Comparison of ENCODE assay signal across 8 cellular contexts in the genomic region with DNA sequence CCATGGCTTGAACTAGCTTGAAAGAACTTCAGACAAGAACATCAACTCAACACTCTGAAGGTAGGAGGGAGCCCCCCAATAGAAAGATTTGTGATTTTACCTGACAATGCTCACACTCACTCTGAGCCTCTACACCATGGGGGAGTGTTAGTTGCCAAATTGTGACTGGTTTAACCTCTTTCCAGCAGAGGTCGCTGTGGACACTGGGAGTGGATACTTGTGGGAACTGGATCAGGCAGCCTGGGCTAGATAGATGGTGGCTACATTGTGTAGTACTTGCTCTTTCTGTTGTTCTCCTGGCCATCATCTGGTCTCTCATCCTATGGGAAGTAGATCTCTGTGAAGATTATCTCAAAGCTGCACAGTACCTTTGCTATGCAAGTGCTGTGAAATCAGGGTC. TPM values are rescaled to one million over a fixed set of nuclear protein-coding genes. Genes with fewer than 3 reads are reported as not detected.
A peak's percentile ranks its signal among the peaks of the same experiment; 100 is the strongest.
DNase-seq lines count a peak whose midpoint lies in the region; ATAC-seq lines count a peak whose summit lies in the region.

No MANE protein-coding gene starts in this region.

- H3K4me3 ChIP-seq in H7 (ENCODE audit: insufficient read depth, low read depth, low read length) = no peak overlapping the region

- H3K4me1 Mint-ChIP-seq in activated T-helper 2 cell treated with anti-CD3 and anti-CD28 coated beads, Interferon-gamma antibody, Interleukin-2, Interleukin-4, amounts not matched to agents 10 μg/mL and 5 μg/mL and 100 μg/mL, durations not matched to agents 14 hours and 24 hours and 36 hours (ENCODE audit: low read depth) = peaks cover 4% of the 10 kb centered on the region
- peaks cover 12% of the 10 kb centered on the region for H3K4me1 Mint-ChIP-seq in T-helper 17 cell

- intact Hi-C loops in activated T-helper 2 cell treated with anti-CD3 and anti-CD28 coated beads, Interferon-gamma antibody, Interleukin-2, Interleukin-4, amounts not matched to agents 10 μg/mL and 5 μg/mL and 100 μg/mL, durations not matched to agents 14 hours and 24 hours and 36 hours (cut with micrococcal nuclease) = loop anchor here (2.0 to 5.0 kb wide), 2 partner anchors 65 to 208 kb away; partner anchors contain the start of gene ESRP2
- intact Hi-C loops in left colon (cut with DNase I, micrococcal nuclease) = no loop called here

- H3K27me3 Mint-ChIP-seq in activated T-helper 2 cell treated with anti-CD3 and anti-CD28 coated beads, Interferon-gamma antibody, Interleukin-2, Interleukin-4, amounts not matched to agents 10 μg/mL and 5 μg/mL and 100 μg/mL, durations not matched to agents 14 hours and 24 hours and 36 hours (ENCODE audit: low read depth) = peaks cover 46% of the 10 kb centered on the region
- peaks cover 43% of the 10 kb centered on the region for H3K27me3 Mint-ChIP-seq in T-helper 17 cell

- ATAC-seq in left colon (no peak), HG02870 (IDR thresholded peaks at IDR 0.05; ENCODE audit: unreplicated experiment) (no peak), T-helper 17 cell (no peak), GM18520 (IDR thresholded peaks at IDR 0.05; ENCODE audit: unreplicated experiment) (no peak)

- DNase-seq in D341Med (ENCODE audit: low spot score) = peak; percentile 73
- peak; percentile 80 for DNase-seq in H7
- DNase-seq in NCI-H226 = peak; percentile 57
- peak; percentile 53 for DNase-seq in activated T-helper 2 cell treated with anti-CD3 and anti-CD28 coated beads, Interferon-gamma antibody, Interleukin-2, Interleukin-4, amounts not matched to agents 10 μg/mL and 5 μg/mL and 100 μg/mL, durations not matched to agents 14 hours and 24 hours and 36 hours (ENCODE audit: low spot score)
- peak; percentile 56 to 61 for DNase-seq in left colon
- DNase-seq in T-helper 17 cell = no peak

- H3K36me3 ChIP-seq in H7 (replicated peaks; ENCODE audit: control insufficient read depth, insufficient read depth, low read length) = no peaks in the 10 kb centered on the region

- no peak overlapping the region for H3K27ac Mint-ChIP-seq in activated T-helper 2 cell treated with anti-CD3 and anti-CD28 coated beads, Interferon-gamma antibody, Interleukin-2, Interleukin-4, amounts not matched to agents 10 μg/mL and 5 μg/mL and 100 μg/mL, durations not matched to agents 14 hours and 24 hours and 36 hours
- no peak overlapping the region for H3K27ac Mint-ChIP-seq in T-helper 17 cell

- peaks cover 18% of the 10 kb centered on the region for H3K27me3 ChIP-seq in H7 (ENCODE audit: control insufficient read depth, insufficient read depth, low read length)

- no peaks in the 10 kb centered on the region for H3K36me3 Mint-ChIP-seq in activated T-helper 2 cell treated with anti-CD3 and anti-CD28 coated beads, Interferon-gamma antibody, Interleukin-2, Interleukin-4, amounts not matched to agents 10 μg/mL and 5 μg/mL and 100 μg/mL, durations not matched to agents 14 hours and 24 hours and 36 hours (ENCODE audit: low read depth)
- H3K36me3 Mint-ChIP-seq in T-helper 17 cell (ENCODE audit: low read depth) = no peaks in the 10 kb centered on the region

- no peak overlapping the region for H3K4me3 Mint-ChIP-seq in activated T-helper 2 cell treated with anti-CD3 and anti-CD28 coated beads, Interferon-gamma antibody, Interleukin-2, Interleukin-4, amounts not matched to agents 10 μg/mL and 5 μg/mL and 100 μg/mL, durations not matched to agents 14 hours and 24 hours and 36 hours (ENCODE audit: low read depth)
- no peak overlapping the region for H3K4me3 Mint-ChIP-seq in T-helper 17 cell

- no peaks in the 10 kb centered on the region for H3K9me3 ChIP-seq in T-helper 17 cell (ENCODE audit: control insufficient read depth, low read length, poor library complexity, severe bottlenecking)

- H3K9me3 Mint-ChIP-seq in activated T-helper 2 cell treated with anti-CD3 and anti-CD28 coated beads, Interferon-gamma antibody, Interleukin-2, Interleukin-4, amounts not matched to agents 10 μg/mL and 5 μg/mL and 100 μg/mL, durations not matched to agents 14 hours and 24 hours and 36 hours = no peaks in the 10 kb centered on the region

RNA-seq across cellular contexts. Expression of gene SMPD3, which starts 2.9 kb away (rescaled TPM):
- total RNA-seq in H7 (2014; rRNA removed; shearing (Covaris generic)) = 0.42 and 1.8 TPM in 2 replicates
- 0.07 and 0.25 TPM in 2 replicates for total RNA-seq in activated T-helper 2 cell treated with anti-CD3 and anti-CD28 coated beads, Interferon-gamma antibody, Interleukin-2, Interleukin-4, amounts not matched to agents 10 μg/mL and 5 μg/mL and 100 μg/mL, durations not matched to agents 14 hours and 24 hours and 36 hours
- total RNA-seq in left colon = 10 to 100 TPM; 71.5 to 90.3 TPM
- total RNA-seq in T-helper 17 cell = under 1 TPM; 0.70 to 0.99 TPM

Comparison
In these comparisons a context has a peak if more than half of its experiments do, and no peak if none do; other contexts are left out.
1. DNase-seq: peak in D341Med (single experiment), H7 (single experiment), NCI-H226 (single experiment), activated T-helper 2 cell treated with anti-CD3 and anti-CD28 coated beads, Interferon-gamma antibody, Interleukin-2, Interleukin-4, amounts not matched to agents 10 μg/mL and 5 μg/mL and 100 μg/mL, durations not matched to agents 14 hours and 24 hours and 36 hours (single experiment) and left colon (2 of 2); none in T-helper 17 cell (0 of 3).
2. RNA of gene SMPD3, which starts 2.9 kb away (total RNA-seq): 71.5 to 90.3 TPM in left colon; 0.70 to 0.99 TPM in T-helper 17 cell, 0.42 to 1.8 TPM in H7 and 0.07 to 0.25 TPM in activated T-helper 2 cell treated with anti-CD3 and anti-CD28 coated beads, Interferon-gamma antibody, Interleukin-2, Interleukin-4, amounts not matched to agents 10 μg/mL and 5 μg/mL and 100 μg/mL, durations not matched to agents 14 hours and 24 hours and 36 hours; every median in the first group is over 10 times any median in the second.